ENCODE assay signal across 1 cellular context in the genomic region with DNA sequence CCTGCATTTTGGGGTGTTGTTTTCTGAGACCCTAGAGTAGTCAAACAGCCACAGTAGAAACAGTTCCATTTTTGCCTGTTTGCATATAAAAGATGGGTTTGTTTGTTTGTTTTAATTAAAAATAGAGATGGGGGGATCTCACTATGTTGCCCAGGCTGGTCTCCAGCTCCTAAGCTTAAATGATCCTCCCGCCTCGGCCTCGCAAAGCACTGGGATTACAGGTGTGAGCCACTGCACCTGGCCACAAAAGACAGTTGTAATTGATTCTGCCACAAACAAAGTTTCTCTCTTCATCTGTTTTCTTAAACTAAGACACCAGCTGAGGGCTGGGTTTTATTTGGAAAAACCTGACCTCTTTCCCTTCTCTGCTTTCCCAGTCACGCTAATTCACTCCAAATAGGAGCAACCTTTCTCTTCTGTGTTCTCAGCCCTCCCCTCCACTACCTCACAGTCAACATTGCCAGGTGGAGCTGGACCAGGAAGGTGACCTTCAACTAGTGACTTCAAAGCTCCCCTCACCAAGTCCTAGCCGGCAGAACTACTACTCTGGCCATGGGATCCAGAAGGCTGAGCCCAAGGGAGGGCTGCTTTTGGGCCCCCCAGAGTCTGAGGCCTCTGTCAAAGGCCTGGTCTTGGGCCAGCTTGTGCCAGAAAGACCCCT.
A peak's percentile ranks its signal among the peaks of the same experiment; 100 is the strongest.
TF ChIP-seq lines count a peak whose summit lies in the region.

No MANE protein-coding gene starts in this region.

TF ChIP-seq in HepG2, 621 proteins besides CTCF, POLR2A, EP300 and RAD21 (continued from another document and continues in another):
- TF ChIP-seq, protein P1, sequence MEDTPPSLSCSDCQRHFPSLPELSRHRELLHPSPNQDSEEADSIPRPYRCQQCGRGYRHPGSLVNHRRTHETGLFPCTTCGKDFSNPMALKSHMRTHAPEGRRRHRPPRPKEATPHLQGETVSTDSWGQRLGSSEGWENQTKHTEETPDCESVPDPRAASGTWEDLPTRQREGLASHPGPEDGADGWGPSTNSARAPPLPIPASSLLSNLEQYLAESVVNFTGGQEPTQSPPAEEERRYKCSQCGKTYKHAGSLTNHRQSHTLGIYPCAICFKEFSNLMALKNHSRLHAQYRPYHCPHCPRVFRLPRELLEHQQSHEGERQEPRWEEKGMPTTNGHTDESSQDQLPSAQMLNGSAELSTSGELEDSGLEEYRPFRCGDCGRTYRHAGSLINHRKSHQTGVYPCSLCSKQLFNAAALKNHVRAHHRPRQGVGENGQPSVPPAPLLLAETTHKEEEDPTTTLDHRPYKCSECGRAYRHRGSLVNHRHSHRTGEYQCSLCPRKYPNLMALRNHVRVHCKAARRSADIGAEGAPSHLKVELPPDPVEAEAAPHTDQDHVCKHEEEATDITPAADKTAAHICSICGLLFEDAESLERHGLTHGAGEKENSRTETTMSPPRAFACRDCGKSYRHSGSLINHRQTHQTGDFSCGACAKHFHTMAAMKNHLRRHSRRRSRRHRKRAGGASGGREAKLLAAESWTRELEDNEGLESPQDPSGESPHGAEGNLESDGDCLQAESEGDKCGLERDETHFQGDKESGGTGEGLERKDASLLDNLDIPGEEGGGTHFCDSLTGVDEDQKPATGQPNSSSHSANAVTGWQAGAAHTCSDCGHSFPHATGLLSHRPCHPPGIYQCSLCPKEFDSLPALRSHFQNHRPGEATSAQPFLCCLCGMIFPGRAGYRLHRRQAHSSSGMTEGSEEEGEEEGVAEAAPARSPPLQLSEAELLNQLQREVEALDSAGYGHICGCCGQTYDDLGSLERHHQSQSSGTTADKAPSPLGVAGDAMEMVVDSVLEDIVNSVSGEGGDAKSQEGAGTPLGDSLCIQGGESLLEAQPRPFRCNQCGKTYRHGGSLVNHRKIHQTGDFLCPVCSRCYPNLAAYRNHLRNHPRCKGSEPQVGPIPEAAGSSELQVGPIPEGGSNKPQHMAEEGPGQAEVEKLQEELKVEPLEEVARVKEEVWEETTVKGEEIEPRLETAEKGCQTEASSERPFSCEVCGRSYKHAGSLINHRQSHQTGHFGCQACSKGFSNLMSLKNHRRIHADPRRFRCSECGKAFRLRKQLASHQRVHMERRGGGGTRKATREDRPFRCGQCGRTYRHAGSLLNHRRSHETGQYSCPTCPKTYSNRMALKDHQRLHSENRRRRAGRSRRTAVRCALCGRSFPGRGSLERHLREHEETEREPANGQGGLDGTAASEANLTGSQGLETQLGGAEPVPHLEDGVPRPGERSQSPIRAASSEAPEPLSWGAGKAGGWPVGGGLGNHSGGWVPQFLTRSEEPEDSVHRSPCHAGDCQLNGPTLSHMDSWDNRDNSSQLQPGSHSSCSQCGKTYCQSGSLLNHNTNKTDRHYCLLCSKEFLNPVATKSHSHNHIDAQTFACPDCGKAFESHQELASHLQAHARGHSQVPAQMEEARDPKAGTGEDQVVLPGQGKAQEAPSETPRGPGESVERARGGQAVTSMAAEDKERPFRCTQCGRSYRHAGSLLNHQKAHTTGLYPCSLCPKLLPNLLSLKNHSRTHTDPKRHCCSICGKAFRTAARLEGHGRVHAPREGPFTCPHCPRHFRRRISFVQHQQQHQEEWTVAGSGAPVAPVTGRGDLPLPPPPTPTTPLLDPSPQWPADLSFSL (CRISPR knock-in tag; IDR thresholded peaks at IDR 0.05): no peak
- no peak for TF ChIP-seq SNRNP70 (IDR thresholded peaks at IDR 0.05; ENCODE audit: low read depth, low read length)
- no peak for TF ChIP-seq ZNF891 (CRISPR knock-in tag; IDR thresholded peaks at IDR 0.05)
- peak; percentile 35; the same call in 1 of the 2 replicates for TF ChIP-seq SMAD1 (CRISPR knock-in tag; IDR thresholded peaks at IDR 0.05; ENCODE audit: borderline replicate concordance, low read depth)
- no peak for TF ChIP-seq ZFY (CRISPR knock-in tag; IDR thresholded peaks at IDR 0.05)
- TF ChIP-seq KDM2A (CRISPR knock-in tag; IDR thresholded peaks at IDR 0.05; ENCODE audit: borderline replicate concordance, low read depth): no peak
- TF ChIP-seq FIP1L1 (IDR thresholded peaks at IDR 0.05; ENCODE audit: borderline replicate concordance, insufficient read depth, low read depth, low read length): no peak
- TF ChIP-seq MLX (CRISPR knock-in tag; IDR thresholded peaks at IDR 0.05): no peak
- TF ChIP-seq ZNF619 (CRISPR knock-in tag; IDR thresholded peaks at IDR 0.05): no peak
- TF ChIP-seq, protein P2, sequence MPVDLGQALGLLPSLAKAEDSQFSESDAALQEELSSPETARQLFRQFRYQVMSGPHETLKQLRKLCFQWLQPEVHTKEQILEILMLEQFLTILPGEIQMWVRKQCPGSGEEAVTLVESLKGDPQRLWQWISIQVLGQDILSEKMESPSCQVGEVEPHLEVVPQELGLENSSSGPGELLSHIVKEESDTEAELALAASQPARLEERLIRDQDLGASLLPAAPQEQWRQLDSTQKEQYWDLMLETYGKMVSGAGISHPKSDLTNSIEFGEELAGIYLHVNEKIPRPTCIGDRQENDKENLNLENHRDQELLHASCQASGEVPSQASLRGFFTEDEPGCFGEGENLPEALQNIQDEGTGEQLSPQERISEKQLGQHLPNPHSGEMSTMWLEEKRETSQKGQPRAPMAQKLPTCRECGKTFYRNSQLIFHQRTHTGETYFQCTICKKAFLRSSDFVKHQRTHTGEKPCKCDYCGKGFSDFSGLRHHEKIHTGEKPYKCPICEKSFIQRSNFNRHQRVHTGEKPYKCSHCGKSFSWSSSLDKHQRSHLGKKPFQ (CRISPR knock-in tag; IDR thresholded peaks at IDR 0.05; ENCODE audit: insufficient replicate concordance): no peak
- no peak for TF ChIP-seq AKAP8 (CRISPR knock-in tag; IDR thresholded peaks at IDR 0.05)
- TF ChIP-seq, protein P3, sequence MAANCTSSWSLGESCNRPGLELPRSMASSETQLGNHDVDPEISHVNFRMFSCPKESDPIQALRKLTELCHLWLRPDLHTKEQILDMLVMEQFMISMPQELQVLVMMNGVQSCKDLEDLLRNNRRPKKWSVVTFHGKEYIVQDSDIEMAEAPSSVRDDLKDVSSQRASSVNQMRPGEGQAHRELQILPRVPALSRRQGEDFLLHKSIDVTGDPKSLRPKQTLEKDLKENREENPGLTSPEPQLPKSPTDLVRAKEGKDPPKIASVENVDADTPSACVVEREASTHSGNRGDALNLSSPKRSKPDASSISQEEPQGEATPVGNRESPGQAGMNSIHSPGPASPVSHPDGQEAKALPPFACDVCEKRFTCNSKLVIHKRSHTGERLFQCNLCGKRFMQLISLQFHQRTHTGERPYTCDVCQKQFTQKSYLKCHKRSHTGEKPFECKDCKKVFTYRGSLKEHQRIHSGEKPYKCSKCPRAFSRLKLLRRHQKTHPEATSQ (CRISPR knock-in tag; IDR thresholded peaks at IDR 0.05; ENCODE audit: borderline replicate concordance): no peak
- no peak for TF ChIP-seq FOXO4 (CRISPR knock-in tag; conservative IDR thresholded peaks at IDR 0.05)
- no peak for TF ChIP-seq ZFP36L2 (CRISPR knock-in tag; IDR thresholded peaks at IDR 0.05)
- no peak for TF ChIP-seq MIER2 (CRISPR knock-in tag; IDR thresholded peaks at IDR 0.05)
- TF ChIP-seq NR2C2 (CRISPR knock-in tag; IDR thresholded peaks at IDR 0.05; ENCODE audit: borderline replicate concordance): no peak
- no peak for TF ChIP-seq ATF1 (CRISPR knock-in tag; IDR thresholded peaks at IDR 0.05)
- no peak for TF ChIP-seq ZNF781 (CRISPR knock-in tag; IDR thresholded peaks at IDR 0.05; ENCODE audit: borderline replicate concordance, not compliant biosample characterization)
- TF ChIP-seq ZFP91 (CRISPR knock-in tag; IDR thresholded peaks at IDR 0.05; ENCODE audit: borderline replicate concordance): peak; percentile 29; the same call in 1 of the 2 replicates
- TF ChIP-seq, protein P4, sequence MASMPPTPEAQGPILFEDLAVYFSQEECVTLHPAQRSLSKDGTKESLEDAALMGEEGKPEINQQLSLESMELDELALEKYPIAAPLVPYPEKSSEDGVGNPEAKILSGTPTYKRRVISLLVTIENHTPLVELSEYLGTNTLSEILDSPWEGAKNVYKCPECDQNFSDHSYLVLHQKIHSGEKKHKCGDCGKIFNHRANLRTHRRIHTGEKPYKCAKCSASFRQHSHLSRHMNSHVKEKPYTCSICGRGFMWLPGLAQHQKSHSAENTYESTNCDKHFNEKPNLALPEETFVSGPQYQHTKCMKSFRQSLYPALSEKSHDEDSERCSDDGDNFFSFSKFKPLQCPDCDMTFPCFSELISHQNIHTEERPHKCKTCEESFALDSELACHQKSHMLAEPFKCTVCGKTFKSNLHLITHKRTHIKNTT (CRISPR knock-in tag; IDR thresholded peaks at IDR 0.05): no peak
- TF ChIP-seq, protein P5, sequence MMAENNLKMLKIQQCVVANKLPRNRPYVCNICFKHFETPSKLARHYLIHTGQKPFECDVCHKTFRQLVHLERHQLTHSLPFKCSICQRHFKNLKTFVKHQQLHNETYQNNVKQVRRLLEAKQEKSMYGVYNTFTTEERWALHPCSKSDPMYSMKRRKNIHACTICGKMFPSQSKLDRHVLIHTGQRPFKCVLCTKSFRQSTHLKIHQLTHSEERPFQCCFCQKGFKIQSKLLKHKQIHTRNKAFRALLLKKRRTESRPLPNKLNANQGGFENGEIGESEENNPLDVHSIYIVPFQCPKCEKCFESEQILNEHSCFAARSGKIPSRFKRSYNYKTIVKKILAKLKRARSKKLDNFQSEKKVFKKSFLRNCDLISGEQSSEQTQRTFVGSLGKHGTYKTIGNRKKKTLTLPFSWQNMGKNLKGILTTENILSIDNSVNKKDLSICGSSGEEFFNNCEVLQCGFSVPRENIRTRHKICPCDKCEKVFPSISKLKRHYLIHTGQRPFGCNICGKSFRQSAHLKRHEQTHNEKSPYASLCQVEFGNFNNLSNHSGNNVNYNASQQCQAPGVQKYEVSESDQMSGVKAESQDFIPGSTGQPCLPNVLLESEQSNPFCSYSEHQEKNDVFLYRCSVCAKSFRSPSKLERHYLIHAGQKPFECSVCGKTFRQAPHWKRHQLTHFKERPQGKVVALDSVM (CRISPR knock-in tag; IDR thresholded peaks at IDR 0.05): 0 out of 2 replicates have a peak, but pooled peaks have one; percentile 19
